ENCODE assay signal across 13 cellular contexts in the genomic region with DNA sequence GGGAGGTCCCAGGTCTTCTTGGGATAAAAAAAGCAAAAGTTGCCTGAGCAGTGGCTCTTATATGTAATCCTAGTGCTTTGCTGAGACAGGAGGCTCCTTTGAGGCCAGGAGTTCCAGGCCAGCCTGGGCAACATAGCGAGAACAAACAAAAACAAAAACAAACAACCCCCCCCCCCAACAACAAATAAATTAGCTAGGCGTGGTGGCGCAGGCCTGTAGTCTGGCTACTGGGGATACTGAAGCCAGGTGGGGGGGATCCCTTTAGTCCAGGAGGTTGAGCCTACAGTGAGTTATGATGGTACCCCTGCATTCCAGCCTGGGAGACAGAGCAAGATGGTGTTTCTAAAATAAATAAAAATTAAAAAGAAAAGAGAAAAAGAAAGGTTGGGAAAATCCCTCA. TPM values are rescaled to one million over a fixed set of nuclear protein-coding genes. Genes with fewer than 3 reads are reported as not detected.
DNase-seq lines count a peak whose midpoint lies in the region; ATAC-seq and TF ChIP-seq lines count a peak whose summit lies in the region.
"Had no signal": no experiment of that assay in that cellular context is flagged by ENCODE, and none has a peak within 500 bp of the region (broad histone marks: within the 10 kb centered on the region; RNA-seq: fewer than 3 reads in every experiment).

No MANE protein-coding gene starts in this region.

- ATAC-seq in stimulated activated naive CD8-positive, alpha-beta T cell treated with anti-CD3 and anti-CD28 coated beads, Interleukin-15, amount 100 ng/mL, for 72 hours = no peak
- no peak for ATAC-seq in GM19452 (IDR thresholded peaks at IDR 0.05; ENCODE audit: unreplicated experiment)

- DNase-seq in BJ (ENCODE audit: low read depth) (no peak), NCI-H128 (lab: John Stamatoyannopoulos, UW; ENCODE audit: unreplicated experiment) (no peak)
- no peak for DNase-seq in effector memory CD4-positive, alpha-beta T cell
- no peak for DNase-seq in stimulated activated naive CD8-positive, alpha-beta T cell treated with anti-CD3 and anti-CD28 coated beads, Interleukin-15, amount 100 ng/mL, for 72 hours
- no peak for DNase-seq in effector CD8-positive, alpha-beta T cell (lab: John Stamatoyannopoulos, UW)
- DNase-seq: activated gamma-delta T cell, COR-L47, SJCRH30 had no signal

- peaks cover 83% of the 10 kb centered on the region for H3K27me3 Mint-ChIP-seq in stimulated activated naive CD8-positive, alpha-beta T cell treated with anti-CD3 and anti-CD28 coated beads, Interleukin-15, amount 100 ng/mL, for 72 hours

- H4K20me1 ChIP-seq in neural cell (ENCODE audit: insufficient read depth) = no peaks in the 10 kb centered on the region

- no peaks in the 10 kb centered on the region for H3K9me3 Mint-ChIP-seq in stimulated activated naive CD8-positive, alpha-beta T cell treated with anti-CD3 and anti-CD28 coated beads, Interleukin-15, amount 100 ng/mL, for 72 hours
- H3K9me3 Mint-ChIP-seq: type B pancreatic cell had no signal

- H3K4me3 ChIP-seq in BJ (ENCODE audit: low read depth, low read length) = peak overlapping the region; percentile 55
- peak overlapping the region; percentile 64; the same call in 1 of the 2 replicates for H3K4me3 ChIP-seq in HUES48 (ENCODE audit: low read depth, low read length)
- H3K4me3 ChIP-seq in effector memory CD4-positive, alpha-beta T cell (ENCODE audit: insufficient read depth, low read depth, low read length, poor library complexity, severe bottlenecking) = peak overlapping the region; percentile 42
- H3K4me3 ChIP-seq in neural cell (ENCODE audit: low read length) = peak overlapping the region; percentile 60
- H3K4me3 ChIP-seq: SJCRH30 had no signal

- CTCF ChIA-PET in BJ (lab: Yijun Ruan, JAX) = interaction anchor here (0.6 kb wide), 1 partner anchor 167 kb away, joined by 3 read pairs; no protein-coding TSS in a partner anchor

- H3K9ac ChIP-seq in HUES48 (ENCODE audit: low read depth, low read length) = no peak overlapping the region
- H3K9ac ChIP-seq in neural cell (ENCODE audit: low read length) = no peak overlapping the region

- H2AFZ ChIP-seq in neural cell (ENCODE audit: low read depth, low read length) = no peak overlapping the region

- TF ChIP-seq RAD21 in neural cell (conservative IDR thresholded peaks at IDR 0.05) = no peak

- H3K9me3 ChIP-seq in HUES48 (ENCODE audit: control insufficient read depth, insufficient read depth, low read length) (no peaks in the 10 kb centered on the region), neural cell (ENCODE audit: low read length) (no peaks in the 10 kb centered on the region)
- no peaks in the 10 kb centered on the region for H3K9me3 ChIP-seq in effector memory CD4-positive, alpha-beta T cell (ENCODE audit: control insufficient read depth, low read length)
- H3K9me3 ChIP-seq: colonic mucosa, SJCRH30 had no signal

- H3K9me2 ChIP-seq in neural cell (ENCODE audit: insufficient read depth, low read length) = no peaks in the 10 kb centered on the region

- peaks cover 30% of the 10 kb centered on the region for H3K4me1 Mint-ChIP-seq in stimulated activated naive CD8-positive, alpha-beta T cell treated with anti-CD3 and anti-CD28 coated beads, Interleukin-15, amount 100 ng/mL, for 72 hours

- H3K27ac ChIP-seq in HUES48 (ENCODE audit: low read depth, low read length) (no peak overlapping the region), neural cell (ENCODE audit: low read length) (no peak overlapping the region)
- H3K27ac ChIP-seq in effector memory CD4-positive, alpha-beta T cell (ENCODE audit: insufficient read depth, low read length, poor library complexity, severe bottlenecking) = no peak overlapping the region
- H3K27ac ChIP-seq: colonic mucosa, SJCRH30 had no signal

- H3K4me1 ChIP-seq in HUES48 (ENCODE audit: control insufficient read depth, insufficient read depth, low read length) = peaks cover 19% of the 10 kb centered on the region
- peaks cover 15% of the 10 kb centered on the region for H3K4me1 ChIP-seq in effector memory CD4-positive, alpha-beta T cell (ENCODE audit: control insufficient read depth, insufficient read depth, low read length, poor library complexity, severe bottlenecking)
- H3K4me1 ChIP-seq: SJCRH30 had no signal

- TF ChIP-seq CTCF in BJ (IDR thresholded peaks at IDR 0.05; ENCODE audit: insufficient read depth, low read depth, low read length) = no peak
- TF ChIP-seq CTCF in neural cell (IDR thresholded peaks at IDR 0.05; ENCODE audit: poor library complexity, severe bottlenecking) = no peak

- no peak overlapping the region for H3K4me2 ChIP-seq in neural cell (ENCODE audit: low read length)

- H3F3A ChIP-seq in neural cell (ENCODE audit: insufficient read depth, low read length, poor library complexity, severe bottlenecking) = no peaks in the 10 kb centered on the region

- H3K27ac Mint-ChIP-seq in stimulated activated naive CD8-positive, alpha-beta T cell treated with anti-CD3 and anti-CD28 coated beads, Interleukin-15, amount 100 ng/mL, for 72 hours = no peak overlapping the region
- H3K27ac Mint-ChIP-seq: type B pancreatic cell had no signal

- H3K27me3 ChIP-seq in BJ (ENCODE audit: control insufficient read depth, insufficient read depth, low read length) (peaks cover 11% of the 10 kb centered on the region), HUES48 (ENCODE audit: control insufficient read depth, insufficient read depth, low read length) (peaks cover 14% of the 10 kb centered on the region), neural cell (ENCODE audit: insufficient read depth, low read depth, low read length) (peaks cover 8% of the 10 kb centered on the region)
- H3K27me3 ChIP-seq in effector memory CD4-positive, alpha-beta T cell (replicated peaks; ENCODE audit: control insufficient read depth, insufficient read depth, low read length, poor library complexity, severe bottlenecking) = peaks cover 16% of the 10 kb centered on the region
- H3K27me3 ChIP-seq: SJCRH30 had no signal

- POLR2A ChIA-PET in BJ (lab: Charles Lee) = interaction anchor here (0.7 kb wide), 1 partner anchor 170 kb away, joined by 11 read pairs; no protein-coding TSS in a partner anchor

- peaks cover 14% of the 10 kb centered on the region for H3K79me2 ChIP-seq in neural cell (replicated peaks; ENCODE audit: insufficient read depth, low read length)

- no peak for TF ChIP-seq EP300 in neural cell (conservative IDR thresholded peaks at IDR 0.05; ENCODE audit: poor library complexity, severe bottlenecking)

- H3K36me3 ChIP-seq in BJ (ENCODE audit: control insufficient read depth, insufficient read depth, low read length) (no peaks in the 10 kb centered on the region), HUES48 (ENCODE audit: control insufficient read depth, insufficient read depth, low read length) (peaks cover 13% of the 10 kb centered on the region), neural cell (ENCODE audit: insufficient read depth, low read length) (no peaks in the 10 kb centered on the region)
- H3K36me3 ChIP-seq in effector memory CD4-positive, alpha-beta T cell (ENCODE audit: control insufficient read depth, insufficient read depth, low read length) = no peaks in the 10 kb centered on the region
- H3K36me3 ChIP-seq: colonic mucosa, SJCRH30 had no signal

- peak overlapping the region in 1 of 2 donors; percentile 32 for H3K4me3 Mint-ChIP-seq in stimulated activated naive CD8-positive, alpha-beta T cell treated with anti-CD3 and anti-CD28 coated beads, Interleukin-15, amount 100 ng/mL, for 72 hours

TF ChIP-seq in neural cell, 6 proteins besides CTCF, POLR2A, EP300 and RAD21:
- TF ChIP-seq SMC3 (conservative IDR thresholded peaks at IDR 0.05; ENCODE audit: poor library complexity) (no peak), EZH2 (IDR thresholded peaks at IDR 0.05; ENCODE audit: borderline replicate concordance, insufficient read depth, low read length, poor library complexity, severe bottlenecking) (no peak), POLR2AphosphoS5 (IDR thresholded peaks at IDR 0.05) (no peak)

RNA-seq across cellular contexts. Expression of a gene that starts 5.4 kb away (rescaled TPM):
- 1.3 and 2.3 TPM in 2 replicates for polyA plus RNA-seq in BJ (2011; rRNA removed)
- polyA minus RNA-seq in BJ (2011; rRNA and poly(A)+ RNA removed) = 1.3 and 1.7 TPM in 2 replicates
- polyA plus RNA-seq in neural cell = 3.2 and 3.9 TPM in 2 replicates
- 6.8 and 7.8 TPM in 2 replicates for polyA minus RNA-seq in neural cell
